11 cellular contexts compared by ENCODE assay signal in genomic region chr9:76023715-76024195, GRCh38.
DNase-seq lines count a peak whose midpoint lies in the region; ATAC-seq and TF ChIP-seq lines count a peak whose summit lies in the region.
"Had no signal": no experiment of that assay in that cellular context is flagged by ENCODE, and none has a peak within 500 bp of the region (broad histone marks: within the 10 kb centered on the region; RNA-seq: fewer than 3 reads in every experiment).

No MANE protein-coding gene starts in this region.

- CTCF ChIA-PET in Caco-2 (lab: Charles Lee) = no interaction called here

- H3K36me3 ChIP-seq in Caco-2 (ENCODE audit: control insufficient read depth, insufficient read depth, low read length) = no peaks in the 10 kb centered on the region
- no peaks in the 10 kb centered on the region for H3K36me3 ChIP-seq in mucosa of descending colon (ENCODE audit: low read depth)
- H3K36me3 ChIP-seq: thyroid gland had no signal

- BruUV-seq in Caco-2 (replicated peaks; lab: Mats Ljungman, UMichigan) = no TSS peak

- H3K27me3 Mint-ChIP-seq in Caco-2 (ENCODE audit: insufficient read depth, unreplicated experiment) = no peaks in the 10 kb centered on the region

- no peaks in the 10 kb centered on the region for H3K4me1 ChIP-seq in Caco-2
- peaks cover 4% of the 10 kb centered on the region for H3K4me1 ChIP-seq in mucosa of descending colon (ENCODE audit: low read depth)
- H3K4me1 ChIP-seq: thyroid gland had no signal

- TF ChIP-seq CTCF in Caco-2 (IDR thresholded peaks at IDR 0.05; ENCODE audit: insufficient read depth in 1 of 2, low read depth in 1 of 2, low read length in 1 of 2, severe bottlenecking in 1 of 2, unreplicated experiment in 1 of 2) (no peak), mucosa of descending colon (IDR thresholded peaks at IDR 0.05) (no peak)

- intact Hi-C loops in Caco-2 (cut with micrococcal nuclease; ENCODE audit: unreplicated experiment) = no loop called here
- intact Hi-C loops in mucosa of descending colon (cut with DNase I, micrococcal nuclease) = no loop called here
- intact Hi-C loops in Right ventricle myocardium inferior (cut with DNase I) = no loop called here

- H3K27me3 ChIP-seq in Caco-2 (replicated peaks; ENCODE audit: control insufficient read depth, insufficient read depth, low read length) = no peaks in the 10 kb centered on the region
- H3K27me3 ChIP-seq: thyroid gland had no signal

- no peaks in the 10 kb centered on the region for H3K9me3 Mint-ChIP-seq in Caco-2 (ENCODE audit: unreplicated experiment)

- peak overlapping the region; percentile 50 for H3K27ac Mint-ChIP-seq in Caco-2 (ENCODE audit: unreplicated experiment)

- no peaks in the 10 kb centered on the region for H3K36me3 Mint-ChIP-seq in Caco-2 (ENCODE audit: insufficient read depth, unreplicated experiment)

- H3K9me3 ChIP-seq in Caco-2 (no peaks in the 10 kb centered on the region), mucosa of descending colon (no peaks in the 10 kb centered on the region)
- H3K9me3 ChIP-seq: thyroid gland had no signal

- no peaks in the 10 kb centered on the region for H3K4me1 Mint-ChIP-seq in Caco-2 (ENCODE audit: low read depth, unreplicated experiment)

- DNase-seq in Caco-2 (peak in 1 of 2 experiments; percentile 4), SW480 (ENCODE audit: low spot score) (peak; percentile 99), mucosa of descending colon (no peak), Right ventricle myocardium inferior (ENCODE audit: missing footprints) (no peak), HuH-7 (ENCODE audit: low spot score) (no peak), mesenteric fat pad (ENCODE audit: low spot score) (no peak)
- peak; percentile 30 for DNase-seq in activated naive CD4-positive, alpha-beta T cell treated with anti-CD3 and anti-CD28 coated beads, Interleukin-2, amount 50 U/mL, for 16 hours
- DNase-seq: NCI-H510A treated with DMSO at 0.1 percent for 48 hours, thyroid gland had no signal

- ATAC-seq in mucosa of descending colon (peak; percentile 45), Right ventricle myocardium inferior (no peak), GM21825 (IDR thresholded peaks at IDR 0.05; ENCODE audit: unreplicated experiment) (no peak)

- H3K4me3 ChIP-seq in Caco-2 (ENCODE audit: low read depth, low read length) = no peak overlapping the region
- H3K4me3 ChIP-seq in mucosa of descending colon = no peak overlapping the region
- H3K4me3 ChIP-seq: SK-N-MC, thyroid gland had no signal

- POLR2A ChIA-PET in Caco-2 (lab: Charles Lee) = no interaction called here

- no peak overlapping the region for H3K4me3 Mint-ChIP-seq in Caco-2 (ENCODE audit: unreplicated experiment)

Comparison
In these comparisons a context has a peak if more than half of its experiments do, and no peak if none do; other contexts are left out.
1. DNase-seq: peak in SW480 (single experiment) and activated naive CD4-positive, alpha-beta T cell treated with anti-CD3 and anti-CD28 coated beads, Interleukin-2, amount 50 U/mL, for 16 hours (single experiment); none in mucosa of descending colon (0 of 3), Right ventricle myocardium inferior (single experiment), HuH-7 (single experiment) and mesenteric fat pad (single experiment).